11 cellular contexts compared by ENCODE assay signal in the genomic region with DNA sequence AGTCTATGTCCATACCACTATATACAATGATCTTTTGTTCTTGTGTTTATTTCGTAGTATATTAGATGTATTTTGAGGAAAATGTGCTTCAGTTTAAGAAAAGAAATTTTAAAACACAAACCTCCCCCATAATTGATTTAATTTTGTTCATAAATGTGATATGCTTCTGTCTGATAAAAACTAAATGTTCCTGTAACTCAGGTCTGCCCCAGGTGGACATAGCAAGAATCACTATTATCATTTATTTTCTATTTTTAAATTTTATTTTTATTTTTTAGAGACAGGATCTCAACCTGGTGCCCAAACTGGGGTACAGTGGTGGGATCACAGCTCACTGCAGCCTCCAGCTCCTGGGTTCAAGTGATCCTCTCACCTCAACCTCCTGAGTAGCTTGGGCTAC. TPM values are rescaled to one million over a fixed set of nuclear protein-coding genes. Genes with fewer than 3 reads are reported as not detected.
DNase-seq lines count a peak whose midpoint lies in the region; ATAC-seq, FAIRE-seq and TF ChIP-seq lines count a peak whose summit lies in the region.
"Had no signal": no experiment of that assay in that cellular context is flagged by ENCODE, and none has a peak within 500 bp of the region (broad histone marks: within the 10 kb centered on the region; RNA-seq: fewer than 3 reads in every experiment).

No MANE protein-coding gene starts in this region.

- H3K27me3 ChIP-seq in left lung = no peaks in the 10 kb centered on the region

- DNase-seq in D721Med (ENCODE audit: insufficient read length, low spot score) (no peak), NB4 (ENCODE audit: low read depth) (no peak), epithelial cell of esophagus (ENCODE audit: low read depth) (peak; percentile 11), progenitor cell of endocrine pancreas (ENCODE audit: low spot score, unreplicated experiment) (no peak), left lung (no peak), SKM-1 (lab: John Stamatoyannopoulos, UW; ENCODE audit: unreplicated experiment) (no peak), amygdala (lab: John Stamatoyannopoulos, UW) (no peak)
- DNase-seq: amniotic stem cell; NCI-H1930; stimulated activated CD4-positive, alpha-beta T cell treated with anti-CD3 and anti-CD28 coated beads, Interleukin-15, amount 100 ng/mL, for 24 hours; T-helper 9 cell had no signal

- no peak overlapping the region for H3K4me3 Mint-ChIP-seq in progenitor cell of endocrine pancreas (ENCODE audit: low read depth)

- no peak overlapping the region for H3K4me3 ChIP-seq in NB4 (ENCODE audit: low read depth, low read length)
- no peak overlapping the region for H3K4me3 ChIP-seq in epithelial cell of esophagus (ENCODE audit: low read length)
- no peak overlapping the region for H3K4me3 ChIP-seq in left lung

- intact Hi-C loops in left lung (cut with DNase I) = no loop called here

- no peak overlapping the region for H3K27ac Mint-ChIP-seq in progenitor cell of endocrine pancreas

- no peaks in the 10 kb centered on the region for H3K9me3 ChIP-seq in left lung

- H3K9me3 Mint-ChIP-seq in progenitor cell of endocrine pancreas (ENCODE audit: low read depth) = no peaks in the 10 kb centered on the region

- H3K27ac ChIP-seq in left lung = no peak overlapping the region

- peaks cover 0 to 5% of the 10 kb centered on the region in 2 donors for H3K36me3 ChIP-seq in left lung

- H3K4me1 ChIP-seq in left lung = no peaks in the 10 kb centered on the region

- no peak for TF ChIP-seq POLR2A in NB4 (IDR thresholded peaks at IDR 0.05; ENCODE audit: extremely low read depth, insufficient read length)

- no peak for ATAC-seq in left lung

- no peak for FAIRE-seq in D721Med (lab: Jason Lieb, UNC)

- TF ChIP-seq CTCF in D721Med (IDR thresholded peaks at IDR 0.05; ENCODE audit: insufficient read depth, missing control alignments) (peak; percentile 11), NB4 (IDR thresholded peaks at IDR 0.05; ENCODE audit: low read depth, low read length) (peak; percentile 19), epithelial cell of esophagus (IDR thresholded peaks at IDR 0.05; ENCODE audit: insufficient read depth, low read depth, low read length, missing control alignments) (peak; percentile 46), progenitor cell of endocrine pancreas (IDR thresholded peaks at IDR 0.05; ENCODE audit: unreplicated experiment) (peak; percentile 50), left lung (IDR thresholded peaks at IDR 0.05) (no peak)

- no peaks in the 10 kb centered on the region for H3K4me1 Mint-ChIP-seq in progenitor cell of endocrine pancreas (ENCODE audit: low read depth)

- peaks cover 13% of the 10 kb centered on the region for H3K36me3 Mint-ChIP-seq in progenitor cell of endocrine pancreas (ENCODE audit: insufficient read depth)

- H3K27me3 Mint-ChIP-seq in progenitor cell of endocrine pancreas = no peaks in the 10 kb centered on the region

RNA-seq across cellular contexts. Expression of gene BEND7, which starts 43.2 kb away (rescaled TPM):
- total RNA-seq in progenitor cell of endocrine pancreas (43.2 and 47.8 TPM in 2 replicates), left lung (10 to 100 TPM; 12.8 to 21.2 TPM)

Comparison
In these comparisons a context has a peak if more than half of its experiments do, and no peak if none do; other contexts are left out.
1. CTCF ChIP-seq: peak in D721Med (single experiment), NB4 (single experiment), epithelial cell of esophagus (single experiment) and progenitor cell of endocrine pancreas (single experiment); none in left lung (0 of 2).